ENCODE assay signal across 12 cellular contexts in genomic region chr2:136212426-136213378, GRCh38.
A peak's percentile ranks its signal among the peaks of the same experiment; 100 is the strongest.
DNase-seq lines count a peak whose midpoint lies in the region; ATAC-seq and TF ChIP-seq lines count a peak whose summit lies in the region.
"Had no signal": no experiment of that assay in that cellular context is flagged by ENCODE, and none has a peak within 500 bp of the region (broad histone marks: within the 10 kb centered on the region; RNA-seq: fewer than 3 reads in every experiment).

No MANE protein-coding gene starts in this region.

- H3K4me1 Mint-ChIP-seq in activated B cell treated with CpG ODN at 0.5 μM for 24 hours, result peaks cover 97% of the 10 kb centered on the region

- H3K27me3 Mint-ChIP-seq in activated B cell treated with CpG ODN at 0.5 μM for 24 hours, result no peaks in the 10 kb centered on the region

- TF ChIP-seq CTCF in activated B cell treated with CpG ODN at 0.5 μM for 24 hours (IDR thresholded peaks at IDR 0.05), result no peak

- DNase-seq in stimulated activated CD8-positive, alpha-beta memory T cell treated with anti-CD3 and anti-CD28 coated beads, Interleukin-15, amount 100 ng/mL, for 1 hour (ENCODE audit: low read depth), result peak; percentile 8
- no peak for DNase-seq in stimulated activated CD8-positive, alpha-beta memory T cell treated with anti-CD3 and anti-CD28 coated beads, Interleukin-4, amount 100 ng/mL, for 48 hours
- no peak for DNase-seq in activated B cell treated with CpG ODN at 0.5 μM for 24 hours
- no peak for DNase-seq in NCI-H1105 treated with DMSO at 0.1 percent for 48 hours (lab: John Stamatoyannopoulos, UW)
- no peak for DNase-seq in head of caudate nucleus
- no peak for DNase-seq in COLO668 (lab: John Stamatoyannopoulos, UW; ENCODE audit: unreplicated experiment)
- DNase-seq: aorta, Caco-2, hippocampal formation, retina had no signal

- ATAC-seq in HG02973 (IDR thresholded peaks at IDR 0.05; ENCODE audit: unreplicated experiment), result peak; percentile 57
- ATAC-seq in activated B cell treated with CpG ODN at 0.5 μM for 24 hours (ENCODE audit: low read depth), result peak; percentile 72
- no peak for ATAC-seq in HG02970 (IDR thresholded peaks at IDR 0.05; ENCODE audit: low FRiP score, unreplicated experiment)

- peak overlapping the region; percentile 97 for H3K27ac Mint-ChIP-seq in activated B cell treated with CpG ODN at 0.5 μM for 24 hours

- H3K36me3 Mint-ChIP-seq in activated B cell treated with CpG ODN at 0.5 μM for 24 hours (ENCODE audit: low read depth), result peaks cover 4% of the 10 kb centered on the region

- POLR2A ChIA-PET in activated B cell treated with CpG ODN at 0.5 μM for 24 hours (lab: Charles Lee), result interaction anchor here (0.5 to 5.1 kb wide), 35 partner anchors 9 to 254 kb away, joined by 3 to 146 read pairs (median 5); partner anchors contain the start of genes CXCR4 and DARS1

- peak overlapping the region; percentile 64 for H3K4me3 Mint-ChIP-seq in activated B cell treated with CpG ODN at 0.5 μM for 24 hours

- peaks cover 7% of the 10 kb centered on the region for H3K9me3 Mint-ChIP-seq in activated B cell treated with CpG ODN at 0.5 μM for 24 hours

- intact Hi-C loops in activated B cell treated with CpG ODN at 0.5 μM for 24 hours (cut with micrococcal nuclease) (loop anchor here (1.0 kb wide), 3 partner anchors 26 to 80 kb away; no protein-coding TSS in a partner anchor), head of caudate nucleus (cut with DNase I) (no loop called here)

- CTCF ChIA-PET in activated B cell treated with CpG ODN at 0.5 μM for 24 hours (lab: Charles Lee), result interaction anchor here (1.0 to 1.6 kb wide), 5 partner anchors 14 to 299 kb away, joined by 3 to 10 read pairs (median 4); no protein-coding TSS in a partner anchor
